1 cellular context compared by ENCODE assay signal in the genomic region with DNA sequence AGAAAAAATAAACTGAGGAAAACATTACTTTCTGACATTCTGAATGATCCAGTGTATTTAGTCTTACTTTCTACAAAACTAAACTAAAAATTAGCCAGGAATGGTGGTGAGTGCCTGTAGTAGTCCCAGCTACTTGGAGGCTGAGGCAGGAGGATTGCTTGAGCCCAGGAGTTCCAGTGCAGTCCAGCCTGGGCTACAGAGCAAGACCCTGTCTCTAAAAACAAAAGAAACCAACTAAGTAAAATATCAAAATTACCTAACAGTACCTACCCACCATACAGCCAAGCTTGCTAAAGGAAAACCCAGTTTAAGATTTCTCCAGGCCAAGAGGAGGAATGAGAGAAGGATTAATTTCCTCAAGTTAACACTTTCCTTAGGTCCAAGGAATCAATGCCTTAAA.
TF ChIP-seq lines count a peak whose summit lies in the region.

No MANE protein-coding gene starts in this region.

TF ChIP-seq in GM23338, 12 proteins besides CTCF, POLR2A, EP300 and RAD21:
- TF ChIP-seq STAT1 (IDR thresholded peaks at IDR 0.05; ENCODE audit: unreplicated experiment), result no peak
- TF ChIP-seq EZH2 (IDR thresholded peaks at IDR 0.05; ENCODE audit: low read depth, unreplicated experiment), result no peak
- TF ChIP-seq NANOG (IDR thresholded peaks at IDR 0.05; ENCODE audit: borderline replicate concordance), result no peak
- TF ChIP-seq CREB1 (CRISPR knock-in tag; IDR thresholded peaks at IDR 0.05; ENCODE audit: low read depth), result no peak
- TF ChIP-seq ZNF114 (CRISPR knock-in tag; IDR thresholded peaks at IDR 0.05), result no peak
- TF ChIP-seq, protein P1, sequence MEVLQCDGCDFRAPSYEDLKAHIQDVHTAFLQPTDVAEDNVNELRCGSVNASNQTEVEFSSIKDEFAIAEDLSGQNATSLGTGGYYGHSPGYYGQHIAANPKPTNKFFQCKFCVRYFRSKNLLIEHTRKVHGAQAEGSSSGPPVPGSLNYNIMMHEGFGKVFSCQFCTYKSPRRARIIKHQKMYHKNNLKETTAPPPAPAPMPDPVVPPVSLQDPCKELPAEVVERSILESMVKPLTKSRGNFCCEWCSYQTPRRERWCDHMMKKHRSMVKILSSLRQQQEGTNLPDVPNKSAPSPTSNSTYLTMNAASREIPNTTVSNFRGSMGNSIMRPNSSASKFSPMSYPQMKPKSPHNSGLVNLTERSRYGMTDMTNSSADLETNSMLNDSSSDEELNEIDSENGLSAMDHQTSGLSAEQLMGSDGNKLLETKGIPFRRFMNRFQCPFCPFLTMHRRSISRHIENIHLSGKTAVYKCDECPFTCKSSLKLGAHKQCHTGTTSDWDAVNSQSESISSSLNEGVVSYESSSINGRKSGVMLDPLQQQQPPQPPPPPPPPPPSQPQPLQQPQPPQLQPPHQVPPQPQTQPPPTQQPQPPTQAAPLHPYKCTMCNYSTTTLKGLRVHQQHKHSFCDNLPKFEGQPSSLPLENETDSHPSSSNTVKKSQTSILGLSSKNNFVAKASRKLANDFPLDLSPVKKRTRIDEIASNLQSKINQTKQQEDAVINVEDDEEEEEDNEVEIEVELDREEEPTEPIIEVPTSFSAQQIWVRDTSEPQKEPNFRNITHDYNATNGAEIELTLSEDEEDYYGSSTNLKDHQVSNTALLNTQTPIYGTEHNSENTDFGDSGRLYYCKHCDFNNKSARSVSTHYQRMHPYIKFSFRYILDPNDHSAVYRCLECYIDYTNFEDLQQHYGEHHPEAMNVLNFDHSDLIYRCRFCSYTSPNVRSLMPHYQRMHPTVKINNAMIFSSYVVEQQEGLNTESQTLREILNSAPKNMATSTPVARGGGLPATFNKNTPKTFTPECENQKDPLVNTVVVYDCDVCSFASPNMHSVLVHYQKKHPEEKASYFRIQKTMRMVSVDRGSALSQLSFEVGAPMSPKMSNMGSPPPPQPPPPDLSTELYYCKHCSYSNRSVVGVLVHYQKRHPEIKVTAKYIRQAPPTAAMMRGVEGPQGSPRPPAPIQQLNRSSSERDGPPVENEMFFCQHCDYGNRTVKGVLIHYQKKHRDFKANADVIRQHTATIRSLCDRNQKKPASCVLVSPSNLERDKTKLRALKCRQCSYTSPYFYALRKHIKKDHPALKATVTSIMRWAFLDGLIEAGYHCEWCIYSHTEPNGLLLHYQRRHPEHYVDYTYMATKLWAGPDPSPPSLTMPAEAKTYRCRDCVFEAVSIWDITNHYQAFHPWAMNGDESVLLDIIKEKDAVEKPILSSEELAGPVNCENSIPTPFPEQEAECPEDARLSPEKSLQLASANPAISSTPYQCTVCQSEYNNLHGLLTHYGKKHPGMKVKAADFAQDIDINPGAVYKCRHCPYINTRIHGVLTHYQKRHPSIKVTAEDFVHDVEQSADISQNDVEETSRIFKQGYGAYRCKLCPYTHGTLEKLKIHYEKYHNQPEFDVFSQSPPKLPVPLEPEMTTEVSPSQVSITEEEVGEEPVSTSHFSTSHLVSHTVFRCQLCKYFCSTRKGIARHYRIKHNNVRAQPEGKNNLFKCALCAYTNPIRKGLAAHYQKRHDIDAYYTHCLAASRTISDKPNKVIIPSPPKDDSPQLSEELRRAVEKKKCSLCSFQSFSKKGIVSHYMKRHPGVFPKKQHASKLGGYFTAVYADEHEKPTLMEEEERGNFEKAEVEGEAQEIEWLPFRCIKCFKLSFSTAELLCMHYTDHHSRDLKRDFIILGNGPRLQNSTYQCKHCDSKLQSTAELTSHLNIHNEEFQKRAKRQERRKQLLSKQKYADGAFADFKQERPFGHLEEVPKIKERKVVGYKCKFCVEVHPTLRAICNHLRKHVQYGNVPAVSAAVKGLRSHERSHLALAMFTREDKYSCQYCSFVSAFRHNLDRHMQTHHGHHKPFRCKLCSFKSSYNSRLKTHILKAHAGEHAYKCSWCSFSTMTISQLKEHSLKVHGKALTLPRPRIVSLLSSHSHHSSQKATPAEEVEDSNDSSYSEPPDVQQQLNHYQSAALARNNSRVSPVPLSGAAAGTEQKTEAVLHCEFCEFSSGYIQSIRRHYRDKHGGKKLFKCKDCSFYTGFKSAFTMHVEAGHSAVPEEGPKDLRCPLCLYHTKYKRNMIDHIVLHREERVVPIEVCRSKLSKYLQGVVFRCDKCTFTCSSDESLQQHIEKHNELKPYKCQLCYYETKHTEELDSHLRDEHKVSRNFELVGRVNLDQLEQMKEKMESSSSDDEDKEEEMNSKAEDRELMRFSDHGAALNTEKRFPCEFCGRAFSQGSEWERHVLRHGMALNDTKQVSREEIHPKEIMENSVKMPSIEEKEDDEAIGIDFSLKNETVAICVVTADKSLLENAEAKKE (CRISPR knock-in tag; IDR thresholded peaks at IDR 0.05), result no peak
